ENCODE assay signal across 8 cellular contexts in genomic region chr2:100819365-100820345, GRCh38. TPM values are rescaled to one million over a fixed set of nuclear protein-coding genes. Genes with fewer than 3 reads are reported as not detected.
DNase-seq lines count a peak whose midpoint lies in the region; ATAC-seq and TF ChIP-seq lines count a peak whose summit lies in the region.

TSS of gene NPAS2 (plus strand) at chr2:100820139. CDS start at chr2:100904755, 84,616 bp downstream.

- ATAC-seq in stimulated activated naive CD8-positive, alpha-beta T cell treated with anti-CD3 and anti-CD28 coated beads, Interleukin-15, Interleukin-2, amounts not matched to agents 100 U/mL and 50 U/mL, for 24 hours = peak; percentile 43
- ATAC-seq in HG03565 (IDR thresholded peaks at IDR 0.05; ENCODE audit: unreplicated experiment) (no peak), GM18873 (IDR thresholded peaks at IDR 0.05; ENCODE audit: low FRiP score, unreplicated experiment) (no peak)

- H2AK5ac ChIP-seq in H9 (ENCODE audit: insufficient read length, low read length) = no peak within 1 kb of the TSS

- H3K36me3 Mint-ChIP-seq in H9 (ENCODE audit: insufficient read depth in 1 of 3, low read depth in 3 of 3) = no peaks in the 10 kb centered on the region
- H3K36me3 Mint-ChIP-seq in T-helper 1 cell treated with Interleukin-12 subunit alpha and Interleukin-12 subunit beta and Interleukin-4 antibody, amounts not matched to agents 30 μg/mL and 1 μg/mL, for 36 hours (ENCODE audit: low read depth) = no peaks in the 10 kb centered on the region

- no peak within 1 kb of the TSS for H2BK20ac ChIP-seq in H9 (ENCODE audit: low read depth, low read length, poor library complexity, severe bottlenecking)

- H4K8ac ChIP-seq in H9 (replicated peaks; ENCODE audit: insufficient read length, low read depth, low read length) = no peak within 1 kb of the TSS

- H3K27me3 ChIP-seq in H9 (ENCODE audit: insufficient read depth, low read length) = peaks cover 28% of the 10 kb centered on the region
- H3K27me3 ChIP-seq in dorsolateral prefrontal cortex = peaks cover 0 to 23% (median 0%) of the 10 kb centered on the region in 45 donors

- no peak within 1 kb of the TSS for H3K56ac ChIP-seq in H9 (ENCODE audit: insufficient read length, low read depth, low read length)

- no peaks in the 10 kb centered on the region for H3K9me3 ChIP-seq in H9 (ENCODE audit: control insufficient read depth, low read depth, low read length)

- peaks cover 3% of the 10 kb centered on the region; the same call in 1 of the 2 replicates for H3K4me1 ChIP-seq in H9 (ENCODE audit: insufficient read depth, low read length)

- DNase-seq in H9 (peak; percentile 49), dorsolateral prefrontal cortex (peak in 2 of 10 donors; percentile 44 to 53), lower leg skin (ENCODE audit: low spot score in 2 of 2) (peak in 1 of 2 donors; percentile 90), NOMO-1 treated with dmso at 0.1 percent for 144 hours (lab: John Stamatoyannopoulos, UW; ENCODE audit: unreplicated experiment) (no peak)
- DNase-seq in stimulated activated naive CD8-positive, alpha-beta T cell treated with anti-CD3 and anti-CD28 coated beads, Interleukin-15, Interleukin-2, amounts not matched to agents 100 U/mL and 50 U/mL, for 24 hours = peak; percentile 27

- H3K4me1 Mint-ChIP-seq in H9 = peaks cover 11 to 30% of the 10 kb centered on the region in 2 experiments
- H3K4me1 Mint-ChIP-seq in T-helper 1 cell treated with Interleukin-12 subunit alpha and Interleukin-12 subunit beta and Interleukin-4 antibody, amounts not matched to agents 30 μg/mL and 1 μg/mL, for 36 hours (ENCODE audit: low read depth) = peaks cover 2% of the 10 kb centered on the region

- H2BK12ac ChIP-seq in H9 (ENCODE audit: insufficient read length, low read depth, low read length) = no peak within 1 kb of the TSS

- H3K23ac ChIP-seq in H9 (ENCODE audit: insufficient read length, low read depth, low read length) = no peak within 1 kb of the TSS

- H4K20me1 ChIP-seq in H9 (ENCODE audit: control insufficient read depth, insufficient read depth, insufficient read length) = no peaks in the 10 kb centered on the region

- H3K27ac ChIP-seq in H9 (ENCODE audit: insufficient read length, low read depth, low read length) (no peak within 1 kb of the TSS), dorsolateral prefrontal cortex (peak within 1 kb of the TSS in 55 of 59 donors; percentile 32 to 94 (median 81))

- no CpG with 5 or more reads among the region's 105 CpGs for WGBS in H9 (ENCODE audit: extremely low coverage, insufficient read length, low lambda C conversion rate)
- 1 to 2% methylated on average over 53 to 60 of the region's 105 CpGs for WGBS in lower leg skin, 2 donors

- H3K79me1 ChIP-seq in H9 (ENCODE audit: insufficient read depth, low read depth, low read length, poor library complexity, severe bottlenecking) = no peaks in the 10 kb centered on the region

- H3K9ac ChIP-seq in H9 (ENCODE audit: extremely low read depth, insufficient read length, low read length) = no peak within 1 kb of the TSS

- no peak within 1 kb of the TSS for H2BK5ac ChIP-seq in H9 (ENCODE audit: insufficient read length, low read length)

- no peak for TF ChIP-seq CTCF in H9 (conservative IDR thresholded peaks at IDR 0.05)
- TF ChIP-seq CTCF in dorsolateral prefrontal cortex (IDR thresholded peaks at IDR 0.05 in 54 of 56, conservative IDR thresholded peaks at IDR 0.05 in 2 of 56; ENCODE audit: low read depth in 1 of 56, partially characterized antibody in 56 of 56) = no peak
- no peak for TF ChIP-seq CTCF in lower leg skin (IDR thresholded peaks at IDR 0.05)

- no peak within 1 kb of the TSS for H3K18ac ChIP-seq in H9 (ENCODE audit: insufficient read length, low read depth, low read length)

- no peak within 1 kb of the TSS for H4K91ac ChIP-seq in H9 (ENCODE audit: insufficient read length, low read depth, low read length)

- H3K4me2 ChIP-seq in H9 (ENCODE audit: insufficient read depth, insufficient read length, low read length) = peak within 1 kb of the TSS; percentile 86

- no peak within 1 kb of the TSS for H3K4ac ChIP-seq in H9 (ENCODE audit: low read depth, low read length)

- H3K23me2 ChIP-seq in H9 (ENCODE audit: insufficient read length, low read depth, low read length, poor library complexity, severe bottlenecking) = peaks cover 23% of the 10 kb centered on the region

- no peak within 1 kb of the TSS for H2BK120ac ChIP-seq in H9 (ENCODE audit: low read depth, low read length, poor library complexity, severe bottlenecking)

- no peak within 1 kb of the TSS for H4K5ac ChIP-seq in H9 (ENCODE audit: insufficient read length, low read depth, low read length)

- no peak within 1 kb of the TSS for H2BK15ac ChIP-seq in H9 (ENCODE audit: low read depth, low read length)

- no peaks in the 10 kb centered on the region for H3K79me2 ChIP-seq in H9 (ENCODE audit: insufficient read depth, low read length)

- intact Hi-C loops in dorsolateral prefrontal cortex (cut with DNase I) = loop anchor here (5.0 to 10.0 kb wide), 3 partner anchors 163 to 205 kb away; no protein-coding TSS in a partner anchor
- intact Hi-C loops in lower leg skin (cut with DNase I; ENCODE audit: low total_unique reads) = loop anchor here (10.0 kb wide), 1 partner anchor 85 kb away; no protein-coding TSS in a partner anchor

- H2AFZ ChIP-seq in H9 (ENCODE audit: low read length) = no peak within 1 kb of the TSS

- peak within 1 kb of the TSS; percentile 44; the same call in 1 of the 2 replicates for H3K14ac ChIP-seq in H9 (ENCODE audit: insufficient read depth, low read length)

- H3K4me3 ChIP-seq in dorsolateral prefrontal cortex (peak within 1 kb of the TSS; percentile 39 to 83 (median 71)), lower leg skin (ENCODE audit: low read depth, poor library complexity, severe bottlenecking) (peak within 1 kb of the TSS; percentile 68)

- no peaks in the 10 kb centered on the region for H3K9me3 Mint-ChIP-seq in H9
- H3K9me3 Mint-ChIP-seq in T-helper 1 cell treated with Interleukin-12 subunit alpha and Interleukin-12 subunit beta and Interleukin-4 antibody, amounts not matched to agents 30 μg/mL and 1 μg/mL, for 36 hours = no peaks in the 10 kb centered on the region

- peak within 1 kb of the TSS; percentile 58 to 81 for H3K4me3 Mint-ChIP-seq in H9
- H3K4me3 Mint-ChIP-seq in T-helper 1 cell treated with Interleukin-12 subunit alpha and Interleukin-12 subunit beta and Interleukin-4 antibody, amounts not matched to agents 30 μg/mL and 1 μg/mL, for 36 hours = peak within 1 kb of the TSS; percentile 63

- peaks cover 84% of the 10 kb centered on the region for H3K27me3 Mint-ChIP-seq in H9 (ENCODE audit: low read depth)
- peaks cover 56% of the 10 kb centered on the region for H3K27me3 Mint-ChIP-seq in T-helper 1 cell treated with Interleukin-12 subunit alpha and Interleukin-12 subunit beta and Interleukin-4 antibody, amounts not matched to agents 30 μg/mL and 1 μg/mL, for 36 hours (ENCODE audit: low read depth)

- no peak within 1 kb of the TSS for H3K27ac Mint-ChIP-seq in H9
- H3K27ac Mint-ChIP-seq in T-helper 1 cell treated with Interleukin-12 subunit alpha and Interleukin-12 subunit beta and Interleukin-4 antibody, amounts not matched to agents 30 μg/mL and 1 μg/mL, for 36 hours = no peak within 1 kb of the TSS

- H3T11ph ChIP-seq in H9 (ENCODE audit: low read length) = no peak within 1 kb of the TSS

- TF ChIP-seq POLR2A in lower leg skin (IDR thresholded peaks at IDR 0.05) = no peak

RNA-seq across cellular contexts. Expression of gene NPAS2, which starts in this region (rescaled TPM):
- 1.1 and 1.3 TPM in 2 replicates for total RNA-seq in H9 (2021)
- 10 to 100 TPM; 23.5 to 96.6 (median 54.7) TPM for total RNA-seq in dorsolateral prefrontal cortex
- 10 to 100 TPM; 58.0 to 75.5 (median 62.1) TPM for total RNA-seq in lower leg skin

Comparison
In these comparisons a context has a peak if more than half of its experiments do, and no peak if none do; other contexts are left out.
1. RNA of gene NPAS2 (total RNA-seq): 58.0 to 75.5 TPM in lower leg skin and 23.5 to 96.6 TPM in dorsolateral prefrontal cortex; 1.1 to 1.3 TPM in H9; every median in the first group is over 10 times any median in the second.